14 cellular contexts compared by ENCODE assay signal in the genomic region with DNA sequence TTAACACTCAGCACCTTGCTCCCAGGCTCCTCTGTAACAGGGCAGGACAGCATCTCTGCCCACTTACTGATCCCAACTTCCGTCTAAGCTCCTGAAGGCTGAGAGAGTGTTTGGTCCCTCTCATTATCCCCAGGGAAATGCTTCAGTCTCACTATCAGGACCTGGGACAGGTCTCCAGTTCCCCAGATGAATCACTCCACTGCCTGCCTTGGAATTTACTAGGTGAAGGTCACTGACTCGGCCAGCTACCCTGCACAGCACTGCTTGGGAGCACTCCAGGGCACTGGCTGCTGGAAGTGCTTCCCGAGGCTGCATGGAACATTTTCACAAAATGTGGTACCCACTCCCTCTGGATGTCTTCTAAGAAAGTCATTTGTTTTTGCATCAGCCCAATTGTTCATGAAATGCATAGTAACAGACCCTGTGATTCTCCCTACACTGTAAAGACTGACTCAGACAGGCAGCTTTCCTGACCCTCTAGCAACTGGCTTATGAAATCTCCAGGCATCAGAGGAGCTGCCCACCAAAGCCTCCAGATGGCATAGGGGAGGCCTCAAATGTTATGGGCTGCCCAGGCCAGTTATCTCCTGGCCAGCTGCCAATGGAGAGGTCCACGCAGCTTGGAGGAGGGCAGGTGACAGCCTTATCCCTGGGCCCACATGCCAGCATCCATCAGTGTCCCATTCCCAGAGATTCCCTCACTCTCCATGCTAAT.
DNase-seq lines count a peak whose midpoint lies in the region; ATAC-seq and TF ChIP-seq lines count a peak whose summit lies in the region.
"Had no signal": no experiment of that assay in that cellular context is flagged by ENCODE, and none has a peak within 500 bp of the region (broad histone marks: within the 10 kb centered on the region; RNA-seq: fewer than 3 reads in every experiment).

No MANE protein-coding gene starts in this region.

- no peak overlapping the region for H2BK20ac ChIP-seq in IMR-90 (ENCODE audit: low read depth, low read length)

- H4K8ac ChIP-seq in IMR-90 (ENCODE audit: low read depth in 2 of 2, low read length in 2 of 2), result no peak overlapping the region

- POLR2A ChIA-PET in IMR-90 (lab: Charles Lee; ENCODE audit: unreplicated experiment), result no interaction called here

- TF ChIP-seq EP300 in transverse colon (IDR thresholded peaks at IDR 0.05; ENCODE audit: low read depth), result no peak

- no peak for TF ChIP-seq RAD21 in IMR-90 (IDR thresholded peaks at IDR 0.05; ENCODE audit: low read length)
- no peak for TF ChIP-seq RAD21 in liver (IDR thresholded peaks at IDR 0.05)

- no peaks in the 10 kb centered on the region for H3K9me1 ChIP-seq in IMR-90 (ENCODE audit: insufficient read depth, low read length)

- H3K27ac ChIP-seq in IMR-90 (ENCODE audit: insufficient read depth, low read length) (no peak overlapping the region), liver (ENCODE audit: low read depth in 1 of 2, low read length in 2 of 2) (no peak overlapping the region), transverse colon (no peak overlapping the region)
- H3K27ac ChIP-seq: epithelial cell of prostate, ovary had no signal

- BruUV-seq in IMR-90 (replicated peaks; lab: Mats Ljungman, UMichigan), result no TSS peak

- no peak overlapping the region for H2AK5ac ChIP-seq in IMR-90 (ENCODE audit: low read depth, low read length)

- H2BK5ac ChIP-seq in IMR-90 (ENCODE audit: low read depth, low read length, poor library complexity, severe bottlenecking), result no peak overlapping the region

- WGBS in IMR-90 (ENCODE audit: extremely low coverage in 2 of 2, insufficient read length in 1 of 2), 2 experiments, result 0% methylated on average over 2 of the region's 4 CpGs; no CpG with 5 or more reads in 1 of the 2 experiments
- WGBS in liver, result 24% methylated on average over 4 of the region's 4 CpGs
- WGBS in transverse colon (ENCODE audit: low coverage in 1 of 2), 2 donors, result 40% methylated on average over 4 of the region's 4 CpGs; no CpG with 5 or more reads in 1 of the 2 donors

- H3K4me1 ChIP-seq in IMR-90 (ENCODE audit: control insufficient read depth, insufficient read depth, low read length), result no peaks in the 10 kb centered on the region
- H3K4me1 ChIP-seq in liver (ENCODE audit: control insufficient read depth in 4 of 4, insufficient read depth in 4 of 4, low read length in 3 of 4), result peaks cover 3 to 15% (median 8%) of the 10 kb centered on the region in 4 donors
- H3K4me1 ChIP-seq in transverse colon, result no peaks in the 10 kb centered on the region

- no peak overlapping the region for H3K4me2 ChIP-seq in IMR-90 (ENCODE audit: low read depth, low read length)

- H3K56ac ChIP-seq in IMR-90 (ENCODE audit: extremely low read depth, insufficient read depth, low read length), result no peak overlapping the region

- H3K18ac ChIP-seq in IMR-90 (ENCODE audit: low read depth, low read length), result no peak overlapping the region

- no peak for TF ChIP-seq CTCF in IMR-90 (conservative IDR thresholded peaks at IDR 0.05; ENCODE audit: low read depth, low read length)
- no peak for TF ChIP-seq CTCF in liver (IDR thresholded peaks at IDR 0.05; ENCODE audit: low read depth, low read length, missing input control)
- TF ChIP-seq CTCF in transverse colon (IDR thresholded peaks at IDR 0.05), result no peak

- H3K14ac ChIP-seq in IMR-90 (replicated peaks; ENCODE audit: low read depth, low read length), result no peak overlapping the region

- no peak overlapping the region for H2BK15ac ChIP-seq in IMR-90 (ENCODE audit: low read depth, low read length)

- H2BK120ac ChIP-seq in IMR-90 (ENCODE audit: low read depth, low read length), result no peak overlapping the region

- no peaks in the 10 kb centered on the region for H3K27me3 ChIP-seq in IMR-90 (ENCODE audit: control insufficient read depth, insufficient read depth, low read length)
- H3K27me3 ChIP-seq in liver (ENCODE audit: control insufficient read depth in 4 of 4, insufficient read depth in 4 of 4, low read length in 3 of 4), result no peaks in the 10 kb centered on the region
- H3K27me3 ChIP-seq in transverse colon, result no peaks in the 10 kb centered on the region
- H3K27me3 ChIP-seq: ovary had no signal

- H3K23ac ChIP-seq in IMR-90 (ENCODE audit: low read depth, low read length), result no peak overlapping the region

- TF ChIP-seq POLR2A in IMR-90 (IDR thresholded peaks at IDR 0.05; ENCODE audit: low read depth, low read length) (no peak), transverse colon (IDR thresholded peaks at IDR 0.05) (no peak)

- dilution Hi-C loops in IMR-90 (cut with HindIII; ENCODE audit: low sequenced_read_pairs, unreplicated experiment), result no loop called here

- DNase-seq in ELF-1 (ENCODE audit: low read depth, low spot score) (peak; percentile 38), IMR-90 (peak; percentile 29), cerebellar cortex (ENCODE audit: low spot score) (peak; percentile 61), Kasumi-1 (lab: John Stamatoyannopoulos, UW) (no peak), putamen (ENCODE audit: low spot score) (no peak), transverse colon (no peak), activated gamma-delta T cell (lab: John Stamatoyannopoulos, UW) (no peak)
- DNase-seq: amygdala, DMS79, NCI-H526 treated with DMSO at 0.1 percent for 48 hours, ovary, T-cell had no signal

- in situ Hi-C loops in IMR-90 (cut with MboI; ENCODE audit: low sequenced_read_pairs) (no loop called here), transverse colon (cut with MboI; ENCODE audit: low pct_ligation_motif_present in 1 of 4, low pct_unique_long_range_greater_than_20kb in 1 of 4, low sequenced_read_pairs in 3 of 4) (no loop called here)

- no peak overlapping the region for H4K5ac ChIP-seq in IMR-90 (ENCODE audit: low read depth, low read length)

- H2AFZ ChIP-seq in IMR-90 (replicated peaks; ENCODE audit: low read length, poor library complexity), result no peak overlapping the region

- H4K20me1 ChIP-seq in IMR-90 (ENCODE audit: insufficient read depth, low read length), result no peaks in the 10 kb centered on the region

- no peak overlapping the region for H2AK9ac ChIP-seq in IMR-90 (replicated peaks; ENCODE audit: low read depth, low read length, poor library complexity)

- CTCF ChIA-PET in IMR-90 (lab: Yijun Ruan, JAX), result no interaction called here

- H4K91ac ChIP-seq in IMR-90 (ENCODE audit: insufficient read depth, low read depth, low read length), result no peak overlapping the region

- intact Hi-C loops in IMR-90 (cut with micrococcal nuclease) (loop anchor here (10.0 kb wide), 1 partner anchor 91 kb away; the partner anchor contains the start of gene GFRA1), transverse colon (cut with DNase I; ENCODE audit: low total_unique reads) (no loop called here)

- peak; percentile 97 for ATAC-seq in IMR-90 (ENCODE audit: low read depth)
- ATAC-seq: T-cell had no signal

- H3K4ac ChIP-seq in IMR-90 (ENCODE audit: low read depth, low read length), result no peak overlapping the region

- no peaks in the 10 kb centered on the region for H3K79me1 ChIP-seq in IMR-90 (ENCODE audit: low read depth in 1 of 2, low read length in 2 of 2)

- H3K9ac ChIP-seq in IMR-90 (ENCODE audit: low read depth, low read length), result no peak overlapping the region
- H3K9ac ChIP-seq in liver (ENCODE audit: low read depth in 1 of 2, low read length in 2 of 2), result no peak overlapping the region

- H3K4me3 ChIP-seq in IMR-90 (ENCODE audit: insufficient read depth, low read depth, low read length) (no peak overlapping the region), liver (ENCODE audit: low read depth in 1 of 3, low read length in 3 of 3) (no peak overlapping the region), transverse colon (no peak overlapping the region)
- H3K4me3 ChIP-seq: ovary had no signal

- H3K36me3 ChIP-seq in IMR-90 (ENCODE audit: control insufficient read depth, insufficient read depth, low read length) (no peaks in the 10 kb centered on the region), liver (ENCODE audit: control insufficient read depth in 4 of 4, insufficient read depth in 3 of 4, low read depth in 1 of 4, low read length in 3 of 4) (no peaks in the 10 kb centered on the region), transverse colon (no peaks in the 10 kb centered on the region)
- H3K36me3 ChIP-seq: ovary had no signal

- H3K9me3 ChIP-seq in IMR-90 (ENCODE audit: control insufficient read depth, insufficient read depth, low read length) (no peaks in the 10 kb centered on the region; the same call in 1 of the 2 replicates), liver (ENCODE audit: control insufficient read depth in 4 of 4, low read length in 3 of 4) (no peaks in the 10 kb centered on the region), transverse colon (no peaks in the 10 kb centered on the region)
- H3K9me3 ChIP-seq: ovary had no signal

TF ChIP-seq in IMR-90, 13 proteins besides CTCF, POLR2A, EP300 and RAD21:
- TF ChIP-seq MAZ (IDR thresholded peaks at IDR 0.05; ENCODE audit: borderline replicate concordance, low read depth, low read length) (no peak), ELK1 (IDR thresholded peaks at IDR 0.05; ENCODE audit: borderline replicate concordance, low read depth, low read length) (no peak), FOS (IDR thresholded peaks at IDR 0.05; ENCODE audit: low read depth, low read length) (peak; percentile 37; the same call in 1 of the 2 replicates)

TF ChIP-seq in liver, 16 proteins besides CTCF, POLR2A, EP300 and RAD21 (continues in another document):
- TF ChIP-seq, protein P1, sequence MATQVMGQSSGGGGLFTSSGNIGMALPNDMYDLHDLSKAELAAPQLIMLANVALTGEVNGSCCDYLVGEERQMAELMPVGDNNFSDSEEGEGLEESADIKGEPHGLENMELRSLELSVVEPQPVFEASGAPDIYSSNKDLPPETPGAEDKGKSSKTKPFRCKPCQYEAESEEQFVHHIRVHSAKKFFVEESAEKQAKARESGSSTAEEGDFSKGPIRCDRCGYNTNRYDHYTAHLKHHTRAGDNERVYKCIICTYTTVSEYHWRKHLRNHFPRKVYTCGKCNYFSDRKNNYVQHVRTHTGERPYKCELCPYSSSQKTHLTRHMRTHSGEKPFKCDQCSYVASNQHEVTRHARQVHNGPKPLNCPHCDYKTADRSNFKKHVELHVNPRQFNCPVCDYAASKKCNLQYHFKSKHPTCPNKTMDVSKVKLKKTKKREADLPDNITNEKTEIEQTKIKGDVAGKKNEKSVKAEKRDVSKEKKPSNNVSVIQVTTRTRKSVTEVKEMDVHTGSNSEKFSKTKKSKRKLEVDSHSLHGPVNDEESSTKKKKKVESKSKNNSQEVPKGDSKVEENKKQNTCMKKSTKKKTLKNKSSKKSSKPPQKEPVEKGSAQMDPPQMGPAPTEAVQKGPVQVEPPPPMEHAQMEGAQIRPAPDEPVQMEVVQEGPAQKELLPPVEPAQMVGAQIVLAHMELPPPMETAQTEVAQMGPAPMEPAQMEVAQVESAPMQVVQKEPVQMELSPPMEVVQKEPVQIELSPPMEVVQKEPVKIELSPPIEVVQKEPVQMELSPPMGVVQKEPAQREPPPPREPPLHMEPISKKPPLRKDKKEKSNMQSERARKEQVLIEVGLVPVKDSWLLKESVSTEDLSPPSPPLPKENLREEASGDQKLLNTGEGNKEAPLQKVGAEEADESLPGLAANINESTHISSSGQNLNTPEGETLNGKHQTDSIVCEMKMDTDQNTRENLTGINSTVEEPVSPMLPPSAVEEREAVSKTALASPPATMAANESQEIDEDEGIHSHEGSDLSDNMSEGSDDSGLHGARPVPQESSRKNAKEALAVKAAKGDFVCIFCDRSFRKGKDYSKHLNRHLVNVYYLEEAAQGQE (IDR thresholded peaks at IDR 0.05), result peak; percentile 95

Comparison
In these comparisons a context has a peak if more than half of its experiments do, and no peak if none do; other contexts are left out.
1. DNase-seq: peak in ELF-1 (single experiment), IMR-90 (single experiment) and cerebellar cortex (single experiment); none in Kasumi-1 (0 of 2), putamen (single experiment), transverse colon (single experiment) and activated gamma-delta T cell (single experiment).